ENCODE assay signal across 8 cellular contexts in the genomic region with DNA sequence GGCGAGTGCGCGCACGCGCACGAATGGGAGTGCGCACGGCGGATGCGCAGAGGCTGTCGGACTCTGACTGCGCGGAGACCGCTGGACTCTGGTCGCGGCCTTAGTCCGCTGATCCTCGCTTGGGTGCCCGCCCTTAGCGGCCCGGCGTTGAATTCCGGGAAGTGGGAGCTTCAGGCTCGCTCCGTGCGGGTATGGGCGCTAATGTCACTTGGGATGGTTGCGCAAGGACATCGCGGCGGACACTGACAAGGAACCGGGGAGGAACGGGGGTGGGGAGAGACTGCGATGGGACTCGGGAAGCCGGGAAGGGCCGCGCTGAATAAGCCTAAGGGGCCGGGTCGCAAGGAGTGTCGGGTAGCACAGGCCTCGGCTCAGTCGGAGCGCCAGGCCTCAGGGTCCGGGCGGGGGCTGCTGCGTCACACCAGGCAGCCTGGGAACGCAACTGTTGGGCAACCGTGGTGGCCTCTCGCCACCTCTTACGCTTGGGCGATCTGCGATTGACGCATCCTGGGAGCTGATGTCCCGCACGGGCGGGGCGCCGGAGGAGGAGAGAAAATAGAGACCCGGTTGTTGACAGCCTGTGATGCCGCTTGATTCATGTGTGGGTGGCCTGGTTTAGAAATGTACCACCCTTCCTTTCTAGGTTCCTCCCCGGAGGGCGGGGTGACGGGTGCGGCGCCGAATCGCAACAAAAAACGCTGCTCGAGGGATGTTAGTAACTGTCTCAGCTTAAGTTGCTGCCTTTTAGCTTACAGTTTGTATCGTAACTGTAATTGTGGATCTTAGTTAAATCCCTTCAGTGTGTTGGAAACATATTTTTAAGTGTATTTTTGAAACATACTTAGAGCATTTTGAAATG. TPM values are rescaled to one million over a fixed set of nuclear protein-coding genes. Genes with fewer than 3 reads are reported as not detected.
DNase-seq lines count a peak whose midpoint lies in the region; ATAC-seq and TF ChIP-seq lines count a peak whose summit lies in the region.

No MANE protein-coding gene starts in this region.

- peaks cover 80% of the 10 kb centered on the region for H3K79me2 ChIP-seq in GM23248 (ENCODE audit: insufficient read depth)

- H3K4me2 ChIP-seq in GM23248 (ENCODE audit: unreplicated experiment): peak overlapping the region; percentile 86

- no peaks in the 10 kb centered on the region for H3K9me2 ChIP-seq in GM23248 (ENCODE audit: insufficient read depth)

- H3K36me3 Mint-ChIP-seq in nephron (ENCODE audit: low read depth): peaks cover 17% of the 10 kb centered on the region

- H3K9me3 Mint-ChIP-seq in nephron: no peaks in the 10 kb centered on the region

- H3K4me1 Mint-ChIP-seq in nephron: peaks cover 21% of the 10 kb centered on the region

- TF ChIP-seq POLR2A in Raji (IDR thresholded peaks at IDR 0.05; ENCODE audit: insufficient read depth, low read depth, low read length): peak; percentile 77

- H3K27me3 Mint-ChIP-seq in nephron (ENCODE audit: low read depth): no peaks in the 10 kb centered on the region

- H4K20me1 ChIP-seq in GM23248 (ENCODE audit: insufficient read depth): peaks cover 18% of the 10 kb centered on the region; the same call in 1 of the 2 replicates

- no peak for TF ChIP-seq CTCF in fibroblast of the aortic adventitia (IDR thresholded peaks at IDR 0.05; ENCODE audit: insufficient read depth, low read length)
- TF ChIP-seq CTCF in nephron (IDR thresholded peaks at IDR 0.05; ENCODE audit: unreplicated experiment in 3 of 3): no peak

- H3K4me3 ChIP-seq in GM23248: peak overlapping the region; percentile 92
- peak overlapping the region; percentile 92 for H3K4me3 ChIP-seq in fibroblast of the aortic adventitia (ENCODE audit: low read depth, low read length)

- H2AFZ ChIP-seq in GM23248: 0 out of 2 replicates have a peak overlapping the region, but pooled peaks have one; percentile 4

- peak; percentile 98 for DNase-seq in EH (ENCODE audit: low read depth)
- DNase-seq in GM23248: peak; percentile 99
- DNase-seq in Kasumi-1 (lab: John Stamatoyannopoulos, UW): peak; percentile 92 to 94
- peak; percentile 97 for DNase-seq in activated effector memory CD4-positive, alpha-beta T cell treated with anti-CD3 and anti-CD28 coated beads, Interleukin-2, amount 50 U/mL, for 16 hours
- peak; percentile 97 for DNase-seq in fibroblast of the aortic adventitia (ENCODE audit: low read depth)
- peak; percentile 91 for DNase-seq in stimulated activated naive CD8-positive, alpha-beta T cell treated with anti-CD3 and anti-CD28 coated beads, Interleukin-15, Interleukin-2, amounts not matched to agents 100 U/mL and 50 U/mL, for 24 hours

- H3K9me3 ChIP-seq in GM23248 (ENCODE audit: low read depth): no peaks in the 10 kb centered on the region

- H3K4me1 ChIP-seq in GM23248 (ENCODE audit: insufficient read depth): peaks cover 34% of the 10 kb centered on the region

- peak; percentile 82 for ATAC-seq in stimulated activated naive CD8-positive, alpha-beta T cell treated with anti-CD3 and anti-CD28 coated beads, Interleukin-15, Interleukin-2, amounts not matched to agents 100 U/mL and 50 U/mL, for 24 hours

- H3K9ac ChIP-seq in GM23248: peak overlapping the region; percentile 100

- no peaks in the 10 kb centered on the region for H3K27me3 ChIP-seq in GM23248 (replicated peaks; ENCODE audit: insufficient read depth)

- peaks cover 16% of the 10 kb centered on the region for H3K36me3 ChIP-seq in GM23248 (ENCODE audit: low read depth)

- H3K27ac Mint-ChIP-seq in nephron: peak overlapping the region; percentile 99 to 100 (median 100)

- H3F3A ChIP-seq in GM23248 (ENCODE audit: insufficient read depth): peaks cover 51% of the 10 kb centered on the region

- H3K4me3 Mint-ChIP-seq in nephron: peak overlapping the region; percentile 92 to 99 (median 95)

- peak overlapping the region; percentile 100 for H3K27ac ChIP-seq in GM23248

- in situ Hi-C loops in GM23248 (cut with MboI): no loop called here

- 1% methylated on average over 68 to 71 of the region's 71 CpGs for WGBS in GM23248 (ENCODE audit: low coverage in 1 of 2, low lambda C conversion rate in 2 of 2, missing lambda C conversion rate in 2 of 2), 2 experiments

RNA-seq across cellular contexts. Expression of gene CHD1, which starts 0.5 kb away (rescaled TPM):
- 24.3 and 28.1 TPM in 2 replicates for total RNA-seq in GM23248 (2014; rRNA removed; shearing (Covaris generic))
- polyA plus RNA-seq in GM23248 (2016; fragmentation: Nextera tagmentation; extraction: Ambion mirVana): 8.3 and 11.1 TPM in 2 replicates
- 44.4 and 45.2 TPM in 2 replicates for total RNA-seq in fibroblast of the aortic adventitia (ENCODE audit: low replicate concordance)

Comparison
In these comparisons a context has a peak if more than half of its experiments do, and no peak if none do; other contexts are left out.
1. Peak in every context shown above with its lines: DNase-seq, ATAC-seq, H3K4me3 ChIP-seq and H3K27ac ChIP-seq.